Comparison of ENCODE assay signal across 8 cellular contexts in genomic region chr11:64778223-64778472, GRCh38. TPM values are rescaled to one million over a fixed set of nuclear protein-coding genes. Genes with fewer than 3 reads are reported as not detected.
DNase-seq lines count a peak whose midpoint lies in the region; ATAC-seq and TF ChIP-seq lines count a peak whose summit lies in the region.

No MANE protein-coding gene starts in this region.

- H3K36me3 Mint-ChIP-seq in effector memory CD8-positive, alpha-beta T cell (ENCODE audit: insufficient read depth) = peaks cover 66% of the 10 kb centered on the region

- no peak overlapping the region for H2AFZ ChIP-seq in osteoblast (ENCODE audit: low read length)

- H3K27me3 Mint-ChIP-seq in effector memory CD8-positive, alpha-beta T cell = no peaks in the 10 kb centered on the region

- peaks cover 44% of the 10 kb centered on the region for H3K79me2 ChIP-seq in osteoblast (ENCODE audit: insufficient read depth, low read length)

- H3K9me3 Mint-ChIP-seq in effector memory CD8-positive, alpha-beta T cell = no peaks in the 10 kb centered on the region

- H4K20me1 ChIP-seq in osteoblast (ENCODE audit: insufficient read depth, low read length) = peaks cover 41% of the 10 kb centered on the region

- H3K4me3 ChIP-seq in Jurkat, Clone E6-1 (ENCODE audit: low read length) = peak overlapping the region; percentile 63
- H3K4me3 ChIP-seq in osteoblast (ENCODE audit: insufficient read depth, low read length) = peak overlapping the region; percentile 79

- no peak for DNase-seq in Jurkat, Clone E6-1 (ENCODE audit: low read depth, low spot score)
- DNase-seq in effector memory CD8-positive, alpha-beta T cell = no peak
- DNase-seq in osteoblast (ENCODE audit: insufficient read length, low spot score, missing footprints) (no peak), midbrain (lab: John Stamatoyannopoulos, UW) (no peak), NCI-H526 treated with DMSO at 0.1 percent for 48 hours (lab: John Stamatoyannopoulos, UW) (no peak), DMS153 treated with DMSO at 0.1 percent for 48 hours (lab: John Stamatoyannopoulos, UW; ENCODE audit: unreplicated experiment) (no peak)

- H3K4me2 ChIP-seq in osteoblast (ENCODE audit: insufficient read depth, low read length) = peak overlapping the region; percentile 16

- H3K36me3 ChIP-seq in osteoblast (ENCODE audit: insufficient read depth, low read length) = peaks cover 38% of the 10 kb centered on the region

- ATAC-seq in GM19351 (IDR thresholded peaks at IDR 0.05; ENCODE audit: unreplicated experiment) (peak; percentile 3), HG02852 (IDR thresholded peaks at IDR 0.05; ENCODE audit: unreplicated experiment) (no peak)
- peak; percentile 4 for ATAC-seq in effector memory CD8-positive, alpha-beta T cell (replicated peaks)

- peak overlapping the region; percentile 91 for H3K27ac ChIP-seq in osteoblast (ENCODE audit: low read depth, low read length)

- no peak for TF ChIP-seq CTCF in osteoblast (IDR thresholded peaks at IDR 0.05; ENCODE audit: extremely low read depth, low read depth, low read length)

- peak overlapping the region; percentile 90 to 94 for H3K4me3 Mint-ChIP-seq in effector memory CD8-positive, alpha-beta T cell

- H3K9me3 ChIP-seq in osteoblast (ENCODE audit: low read depth, low read length) = no peaks in the 10 kb centered on the region

- peak overlapping the region; percentile 98 to 100 for H3K27ac Mint-ChIP-seq in effector memory CD8-positive, alpha-beta T cell

- H3K4me1 Mint-ChIP-seq in effector memory CD8-positive, alpha-beta T cell (ENCODE audit: low read depth in 2 of 2) = peaks cover 32 to 56% of the 10 kb centered on the region in 2 donors

- no peaks in the 10 kb centered on the region for H3K27me3 ChIP-seq in osteoblast (ENCODE audit: insufficient read depth, low read length)

- H3K4me1 ChIP-seq in osteoblast (ENCODE audit: insufficient read depth, low read length) = peaks cover 15% of the 10 kb centered on the region

RNA-seq across cellular contexts. Expression of gene SF1, which starts 0.2 kb away (rescaled TPM):
- polyA plus RNA-seq in Jurkat, Clone E6-1 (2012; ENCODE audit: insufficient read depth, insufficient read length) = 244 TPM
- total RNA-seq in osteoblast = 114 and 130 TPM in 2 replicates

RNA-seq across cellular contexts. Expression of gene PYGM, which starts 18.4 kb away (rescaled TPM):
- 1.1 TPM for polyA plus RNA-seq in Jurkat, Clone E6-1 (2012; ENCODE audit: insufficient read depth, insufficient read length)
- total RNA-seq in osteoblast = 0.29 and 0.36 TPM in 2 replicates

RNA-seq across cellular contexts. Expression of gene MAP4K2, which starts 24.9 kb away (rescaled TPM):
- polyA plus RNA-seq in Jurkat, Clone E6-1 (2012; ENCODE audit: insufficient read depth, insufficient read length) = 42.5 TPM
- total RNA-seq in osteoblast = 6.2 and 9.8 TPM in 2 replicates

RNA-seq across cellular contexts. Expression of gene MEN1, which starts 32.2 kb away (rescaled TPM):
- polyA plus RNA-seq in Jurkat, Clone E6-1 (2012; ENCODE audit: insufficient read depth, insufficient read length) = 71.2 TPM
- total RNA-seq in osteoblast = 12.3 and 13.3 TPM in 2 replicates

RNA-seq across cellular contexts. Expression of gene RASGRP2, which starts 34.2 kb away (rescaled TPM):
- polyA plus RNA-seq in Jurkat, Clone E6-1 (2012; ENCODE audit: insufficient read depth, insufficient read length) = 130 TPM
- total RNA-seq in osteoblast = 0.29 TPM in 1 of 2 replicates, not detected in the other
